31 cellular contexts compared by ENCODE assay signal in genomic region chr1:9456833-9457232, GRCh38.
"Had no signal": no experiment of that assay in that cellular context is flagged by ENCODE, and none has a peak within 500 bp of the region (broad histone marks: within the 10 kb centered on the region; RNA-seq: fewer than 3 reads in every experiment).

No MANE protein-coding gene starts in this region.

- H2AFZ ChIP-seq: parathyroid adenoma had no signal

- H3K9me3 Mint-ChIP-seq: natural killer cell; nephron; neural progenitor cell; stimulated activated memory B cell treated with anti-CD40 and anti-IgM and Interleukin-4, amounts not matched to agents 10 μg/mL and 1 μg/mL and 100 μg/mL, for 72 hours; stimulated activated naive CD8-positive, alpha-beta T cell treated with anti-CD3 and anti-CD28 coated beads, Interleukin-15, amount 100 ng/mL, for 72 hours had no signal

- H3K27ac Mint-ChIP-seq: natural killer cell; nephron; neural progenitor cell; progenitor cell of endocrine pancreas; stimulated activated memory B cell treated with anti-CD40 and anti-IgM and Interleukin-4, amounts not matched to agents 10 μg/mL and 1 μg/mL and 100 μg/mL, for 72 hours; stimulated activated naive CD8-positive, alpha-beta T cell treated with anti-CD3 and anti-CD28 coated beads, Interleukin-15, amount 100 ng/mL, for 72 hours had no signal

- H3K79me2 ChIP-seq: parathyroid adenoma had no signal

- H3K36me3 ChIP-seq: neural progenitor cell, ovary, spleen, suprapubic skin, tibial artery, transverse colon, upper lobe of left lung, vagina had no signal

- H3K9ac ChIP-seq: neural progenitor cell, parathyroid adenoma had no signal

- H3K4me3 Mint-ChIP-seq: natural killer cell; nephron; neural progenitor cell; stimulated activated memory B cell treated with anti-CD40 and anti-IgM and Interleukin-4, amounts not matched to agents 10 μg/mL and 1 μg/mL and 100 μg/mL, for 72 hours; stimulated activated naive CD8-positive, alpha-beta T cell treated with anti-CD3 and anti-CD28 coated beads, Interleukin-15, amount 100 ng/mL, for 72 hours had no signal

- H3K4me3 ChIP-seq: neural progenitor cell, ovary, psoas muscle, skin epidermis, smooth muscle cell, spleen, suprapubic skin, testis, tibial artery, transverse colon, upper lobe of left lung, vagina had no signal

- H3K36me3 Mint-ChIP-seq: natural killer cell; neural progenitor cell; stimulated activated memory B cell treated with anti-CD40 and anti-IgM and Interleukin-4, amounts not matched to agents 10 μg/mL and 1 μg/mL and 100 μg/mL, for 72 hours had no signal

- H3K9me3 ChIP-seq: ovary, psoas muscle, spleen, suprapubic skin, testis, tibial artery, transverse colon, upper lobe of left lung, vagina had no signal

- DNase-seq: natural killer cell; occipital lobe; ovary; posterior cingulate gyrus; psoas muscle; right cardiac atrium; spleen; stimulated activated CD4-positive, alpha-beta T cell treated with anti-CD3 and anti-CD28 coated beads, Interleukin-12 subunit alpha, Interleukin-12 subunit beta, amount 100 ng/mL, for 4 hours; stimulated activated CD4-positive, alpha-beta T cell treated with anti-CD3 and anti-CD28 coated beads, Interleukin-1b, Interleukin-23, amount 100 ng/mL, for 48 hours; stimulated activated CD4-positive, alpha-beta T cell treated with anti-CD3 and anti-CD28 coated beads, Interleukin-4, amount 100 ng/mL, for 1 hour; stimulated activated CD4-positive, alpha-beta T cell treated with anti-CD3 and anti-CD28 coated beads, Interleukin-4, amount 100 ng/mL, for 4 hours; stimulated activated CD8-positive, alpha-beta memory T cell treated with anti-CD3 and anti-CD28 coated beads, Interleukin-4, amount 100 ng/mL, for 48 hours; stimulated activated naive CD4-positive, alpha-beta T cell; stimulated activated naive CD8-positive, alpha-beta T cell treated with anti-CD3 and anti-CD28 coated beads, Interleukin-15, amount 100 ng/mL, for 72 hours; stimulated activated naive CD8-positive, alpha-beta T cell treated with anti-CD3 and anti-CD28 coated beads, Interleukin-15, Interleukin-2, amounts not matched to agents 100 U/mL and 50 U/mL, for 24 hours; substantia nigra; testis; tibial artery; transverse colon; upper lobe of left lung had no signal

- H3K27ac ChIP-seq: neural progenitor cell, parathyroid adenoma, psoas muscle, skin epidermis, spleen, suprapubic skin, testis, tibial artery, transverse colon, upper lobe of left lung had no signal

- H3K4me1 Mint-ChIP-seq: natural killer cell; stimulated activated naive CD8-positive, alpha-beta T cell treated with anti-CD3 and anti-CD28 coated beads, Interleukin-15, amount 100 ng/mL, for 72 hours had no signal

- H3K27me3 Mint-ChIP-seq: stimulated activated naive CD8-positive, alpha-beta T cell treated with anti-CD3 and anti-CD28 coated beads, Interleukin-15, amount 100 ng/mL, for 72 hours had no signal

- ATAC-seq: natural killer cell; right cardiac atrium; sciatic nerve; stimulated activated memory B cell treated with anti-CD40 and anti-IgM and Interleukin-4, amounts not matched to agents 10 μg/mL and 1 μg/mL and 100 μg/mL, for 72 hours; stimulated activated naive CD8-positive, alpha-beta T cell treated with anti-CD3 and anti-CD28 coated beads, Interleukin-15, amount 100 ng/mL, for 72 hours; stimulated activated naive CD8-positive, alpha-beta T cell treated with anti-CD3 and anti-CD28 coated beads, Interleukin-15, Interleukin-2, amounts not matched to agents 100 U/mL and 50 U/mL, for 24 hours had no signal

- H3K4me1 ChIP-seq: neural progenitor cell had no signal

- H3K27me3 ChIP-seq: neural progenitor cell, ovary, suprapubic skin, testis, tibial artery, transverse colon, upper lobe of left lung, vagina had no signal

- FAIRE-seq: urothelium cell line had no signal

- H3K4me2 ChIP-seq: neural progenitor cell, smooth muscle cell had no signal
